Comparison of ENCODE assay signal across 1 cellular context in the genomic region with DNA sequence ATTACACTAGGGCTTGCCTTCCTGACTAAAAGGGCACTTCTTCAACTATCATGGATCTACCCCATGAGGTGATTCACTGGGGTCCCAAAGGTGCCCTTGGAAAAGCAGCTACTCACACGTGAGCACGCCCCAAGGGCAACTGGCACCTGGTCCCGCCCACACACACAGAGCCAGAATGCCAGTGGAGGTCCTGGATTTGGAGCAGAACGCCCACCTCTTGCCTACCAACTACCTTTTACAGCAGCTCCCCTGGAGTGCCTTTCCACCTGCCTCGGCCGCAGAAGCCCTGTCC.
TF ChIP-seq lines count a peak whose summit lies in the region.

No MANE protein-coding gene starts in this region.

TF ChIP-seq in IMR-90, 13 proteins besides CTCF, POLR2A, EP300 and RAD21:
- TF ChIP-seq, protein P1, sequence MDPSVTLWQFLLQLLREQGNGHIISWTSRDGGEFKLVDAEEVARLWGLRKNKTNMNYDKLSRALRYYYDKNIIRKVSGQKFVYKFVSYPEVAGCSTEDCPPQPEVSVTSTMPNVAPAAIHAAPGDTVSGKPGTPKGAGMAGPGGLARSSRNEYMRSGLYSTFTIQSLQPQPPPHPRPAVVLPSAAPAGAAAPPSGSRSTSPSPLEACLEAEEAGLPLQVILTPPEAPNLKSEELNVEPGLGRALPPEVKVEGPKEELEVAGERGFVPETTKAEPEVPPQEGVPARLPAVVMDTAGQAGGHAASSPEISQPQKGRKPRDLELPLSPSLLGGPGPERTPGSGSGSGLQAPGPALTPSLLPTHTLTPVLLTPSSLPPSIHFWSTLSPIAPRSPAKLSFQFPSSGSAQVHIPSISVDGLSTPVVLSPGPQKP (IDR thresholded peaks at IDR 0.05; ENCODE audit: borderline replicate concordance, low read depth, low read length), result no peak
- TF ChIP-seq MAZ (IDR thresholded peaks at IDR 0.05; ENCODE audit: borderline replicate concordance, low read depth, low read length) (no peak), BHLHE40 (IDR thresholded peaks at IDR 0.05; ENCODE audit: low read depth, low read length) (no peak), CHD1 (IDR thresholded peaks at IDR 0.05; ENCODE audit: low read depth, low read length) (no peak), RFX5 (IDR thresholded peaks at IDR 0.05; ENCODE audit: low read depth, low read length) (no peak), SMC3 (IDR thresholded peaks at IDR 0.05; ENCODE audit: low read depth, low read length) (no peak), FOS (IDR thresholded peaks at IDR 0.05; ENCODE audit: low read depth, low read length) (no peak), RCOR1 (IDR thresholded peaks at IDR 0.05; ENCODE audit: insufficient replicate concordance, low read length) (no peak), NFE2L2 (IDR thresholded peaks at IDR 0.05; ENCODE audit: low read depth, low read length) (no peak), CEBPB (IDR thresholded peaks at IDR 0.05; ENCODE audit: low read depth, low read length) (no peak), MXI1 (IDR thresholded peaks at IDR 0.05; ENCODE audit: borderline replicate concordance, low read depth, low read length) (no peak), MAFK (IDR thresholded peaks at IDR 0.05; ENCODE audit: low read depth, low read length) (no peak)
- TF ChIP-seq, protein P2, sequence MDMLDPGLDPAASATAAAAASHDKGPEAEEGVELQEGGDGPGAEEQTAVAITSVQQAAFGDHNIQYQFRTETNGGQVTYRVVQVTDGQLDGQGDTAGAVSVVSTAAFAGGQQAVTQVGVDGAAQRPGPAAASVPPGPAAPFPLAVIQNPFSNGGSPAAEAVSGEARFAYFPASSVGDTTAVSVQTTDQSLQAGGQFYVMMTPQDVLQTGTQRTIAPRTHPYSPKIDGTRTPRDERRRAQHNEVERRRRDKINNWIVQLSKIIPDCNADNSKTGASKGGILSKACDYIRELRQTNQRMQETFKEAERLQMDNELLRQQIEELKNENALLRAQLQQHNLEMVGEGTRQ (IDR thresholded peaks at IDR 0.05; ENCODE audit: low read depth, low read length), result no peak
